Comparison of ENCODE assay signal across 9 cellular contexts in the genomic region with DNA sequence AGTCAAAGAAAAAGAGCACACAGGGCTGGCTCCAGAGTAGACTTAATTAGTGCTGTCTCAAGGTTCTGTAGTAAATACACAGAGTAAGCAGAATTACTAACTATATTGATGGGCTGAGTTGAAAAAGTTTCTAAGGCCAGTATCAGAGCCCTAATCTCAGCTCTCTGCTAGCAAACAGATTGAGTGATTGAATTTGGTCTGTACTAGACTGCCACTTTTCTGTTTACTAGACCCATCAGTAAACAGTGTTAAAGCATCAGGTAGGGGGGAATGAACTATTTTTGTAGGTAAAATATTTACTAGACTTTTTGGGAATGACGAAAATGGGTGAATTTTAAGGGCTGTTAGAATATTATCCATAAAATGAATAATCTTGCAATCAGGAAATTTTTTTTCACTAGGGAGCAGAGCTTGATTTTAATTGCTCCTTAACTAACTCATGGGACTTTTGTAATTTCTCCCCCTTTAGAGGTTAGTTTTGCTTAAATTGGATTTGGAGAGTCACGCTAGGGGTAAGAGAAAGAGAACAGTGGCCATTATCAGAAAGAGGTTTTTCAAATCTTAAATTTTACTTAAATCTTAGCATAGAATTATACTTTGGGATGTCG. TPM values are rescaled to one million over a fixed set of nuclear protein-coding genes. Genes with fewer than 3 reads are reported as not detected.
A peak's percentile ranks its signal among the peaks of the same experiment; 100 is the strongest.
DNase-seq lines count a peak whose midpoint lies in the region; ATAC-seq and TF ChIP-seq lines count a peak whose summit lies in the region.
"Had no signal": no experiment of that assay in that cellular context is flagged by ENCODE, and none has a peak within 500 bp of the region (broad histone marks: within the 10 kb centered on the region; RNA-seq: fewer than 3 reads in every experiment).

No MANE protein-coding gene starts in this region.

- H3K27ac ChIP-seq in left ventricle myocardium inferior (replicated peaks) (no peak overlapping the region), coronary artery (no peak overlapping the region), uterus (no peak overlapping the region)

- no peaks in the 10 kb centered on the region for H3K36me3 Mint-ChIP-seq in naive B cell

- DNase-seq in left ventricle myocardium inferior = no peak
- DNase-seq in left ventricle myocardium superior = no peak
- no peak for DNase-seq in coronary artery (ENCODE audit: low spot score)
- no peak for DNase-seq in naive B cell
- no peak for DNase-seq in uterus
- no peak for DNase-seq in GOT3 (lab: John Stamatoyannopoulos, UW)
- no peak for DNase-seq in NCI-H524 treated with DMSO at 0.1 percent for 48 hours (lab: John Stamatoyannopoulos, UW)
- no peak for DNase-seq in activated effector memory CD4-positive, alpha-beta T cell treated with anti-CD3 and anti-CD28 coated beads, Interleukin-2, amount 50 U/mL, for 16 hours
- DNase-seq: NCI-H1092 treated with DMSO at 0.1 percent for 48 hours had no signal

- peak overlapping the region; percentile 67 to 91 (median 86) for H3K4me3 Mint-ChIP-seq in naive B cell

- H3K4me3 ChIP-seq in left ventricle myocardium inferior = peak overlapping the region; percentile 62
- peak overlapping the region; percentile 63 for H3K4me3 ChIP-seq in coronary artery
- H3K4me3 ChIP-seq in uterus = peak overlapping the region; percentile 18 to 25

- H3K4me1 ChIP-seq in left ventricle myocardium inferior (peaks cover 16% of the 10 kb centered on the region), uterus (no peaks in the 10 kb centered on the region)

- no peak for TF ChIP-seq POLR2A in uterus (IDR thresholded peaks at IDR 0.05)

- peaks cover 9 to 16% (median 14%) of the 10 kb centered on the region in 3 donors for H3K4me1 Mint-ChIP-seq in naive B cell

- no peak for ATAC-seq in left ventricle myocardium superior
- no peak for ATAC-seq in naive B cell (ENCODE audit: low read depth in 2 of 2)

- peaks cover 0 to 13% (median 3%) of the 10 kb centered on the region in 7 donors for H3K9me3 Mint-ChIP-seq in naive B cell

- intact Hi-C loops in left ventricle myocardium inferior (cut with micrococcal nuclease) (no loop called here), left ventricle myocardium superior (cut with micrococcal nuclease) (no loop called here), uterus (cut with DNase I; ENCODE audit: low total_unique reads) (no loop called here)

- peak overlapping the region in 2 of 6 donors; percentile 16 to 37 for H3K27ac Mint-ChIP-seq in naive B cell

- H3K36me3 ChIP-seq in left ventricle myocardium inferior (no peaks in the 10 kb centered on the region), uterus (no peaks in the 10 kb centered on the region)

- H3K9me3 ChIP-seq in left ventricle myocardium inferior (replicated peaks) = peaks cover 9% of the 10 kb centered on the region
- no peaks in the 10 kb centered on the region for H3K9me3 ChIP-seq in uterus

- H3K27me3 ChIP-seq in left ventricle myocardium inferior (ENCODE audit: low read depth) (peaks cover 29% of the 10 kb centered on the region), uterus (peaks cover 0 to 5% of the 10 kb centered on the region in 2 donors)

- H3K27me3 Mint-ChIP-seq in naive B cell = peaks cover 24 to 40% (median 33%) of the 10 kb centered on the region in 3 donors

- TF ChIP-seq CTCF in left ventricle myocardium inferior (IDR thresholded peaks at IDR 0.05; ENCODE audit: borderline replicate concordance) (no peak), coronary artery (IDR thresholded peaks at IDR 0.05) (no peak), uterus (IDR thresholded peaks at IDR 0.05) (no peak)

RNA-seq across cellular contexts. Expression of a gene that starts 37.3 kb away (rescaled TPM):
- total RNA-seq in left ventricle myocardium inferior (1.1 TPM), left ventricle myocardium superior (2.7 TPM), uterus (1 to 10 TPM in 2 of 4 donors, under 1 TPM in 1, not detected in 1; under 0.01 to 3.5 (median 2.8) TPM)
- polyA plus RNA-seq in naive B cell (ENCODE audit: low read depth in 6 of 6) = under 1 TPM in 5 of 6 donors, not detected in 1; 0.21 to 0.73 (median 0.37) TPM
